Comparison of ENCODE assay signal across 3 cellular contexts in the genomic region with DNA sequence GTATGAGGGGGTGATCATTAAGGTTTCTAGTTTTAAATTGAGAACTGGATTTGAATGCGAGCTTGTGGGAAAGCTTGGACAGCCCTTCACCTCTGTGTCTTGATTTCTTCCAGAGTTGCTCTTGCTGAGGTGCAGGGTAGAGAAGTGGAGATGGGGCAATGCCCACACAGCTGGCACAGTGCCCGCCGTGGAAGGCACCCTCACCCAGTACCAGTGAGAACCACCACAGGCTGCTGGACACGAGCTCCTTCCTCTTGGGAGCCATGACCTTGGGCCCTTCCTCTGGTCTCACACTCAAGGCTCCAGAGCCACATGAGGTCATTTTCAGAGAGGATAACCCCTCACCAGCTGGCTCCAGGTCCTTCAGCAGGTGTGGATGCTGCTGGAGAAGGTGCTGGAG.
"Had no signal": no experiment of that assay in that cellular context is flagged by ENCODE, and none has a peak within 500 bp of the region (broad histone marks: within the 10 kb centered on the region; RNA-seq: fewer than 3 reads in every experiment).

No MANE protein-coding gene starts in this region.

- DNase-seq: GDM1, GF-D8 had no signal

- ATAC-seq: GM12878 had no signal

- H3K4me3 ChIP-seq: GM12878 had no signal
